8 cellular contexts compared by ENCODE assay signal in the genomic region with DNA sequence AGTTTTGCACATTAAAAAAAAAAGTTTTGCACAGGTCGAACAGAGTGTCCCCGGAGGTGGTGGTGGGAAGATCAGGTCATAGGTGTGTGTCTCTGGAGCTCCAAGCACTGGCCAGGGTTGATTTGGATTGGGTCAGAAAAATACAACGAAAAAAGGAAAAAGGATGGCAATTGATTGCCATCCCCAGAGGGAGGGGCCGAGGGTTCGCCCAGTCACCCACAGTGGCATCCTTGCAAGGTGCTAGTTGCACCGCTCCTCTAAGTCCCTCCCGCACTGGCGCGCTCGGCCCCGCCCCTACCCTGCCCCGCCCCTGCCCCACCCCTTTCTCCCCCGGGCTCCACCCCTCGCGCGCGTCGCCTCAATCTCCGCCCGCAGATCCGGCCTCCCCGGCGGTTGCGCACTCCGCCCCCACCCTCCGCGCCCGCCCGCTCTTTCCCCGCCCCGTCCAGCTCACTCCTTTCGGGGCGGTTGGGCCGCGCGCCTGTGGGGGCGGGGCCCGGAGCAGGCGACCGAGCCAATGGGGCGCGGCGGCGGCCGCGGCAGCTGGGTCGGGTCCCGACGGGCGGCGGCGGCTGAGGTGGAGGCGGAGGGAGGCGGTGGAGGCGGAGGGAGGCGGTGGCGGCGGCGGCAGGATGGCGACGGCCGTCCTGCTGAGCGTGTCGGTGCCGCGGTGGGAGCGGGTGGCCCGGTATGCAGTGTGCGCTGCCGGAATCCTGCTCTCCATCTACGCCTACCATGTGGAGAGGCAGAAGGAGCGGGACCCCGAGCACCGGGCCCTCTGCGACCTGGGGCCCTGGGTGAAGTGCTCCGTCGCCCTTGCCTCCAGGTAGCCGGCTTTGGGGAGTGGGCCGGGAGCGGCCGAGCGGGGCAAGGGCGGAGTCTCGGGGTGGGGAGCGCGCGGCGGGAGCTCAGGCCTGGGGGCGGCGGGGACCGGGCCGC. TPM values are rescaled to one million over a fixed set of nuclear protein-coding genes. Genes with fewer than 3 reads are reported as not detected.
DNase-seq lines count a peak whose midpoint lies in the region; ATAC-seq and FAIRE-seq lines count a peak whose summit lies in the region.

No MANE protein-coding gene starts in this region.

- peaks cover 7% of the 10 kb centered on the region for H3K4me1 ChIP-seq in ACC112 (ENCODE audit: control insufficient read depth, insufficient read depth, low read length, unreplicated experiment)
- H3K4me1 ChIP-seq in small intestine (ENCODE audit: control insufficient read depth in 2 of 2, insufficient read depth in 1 of 2, low read depth in 1 of 2, low read length in 1 of 2), result no peaks in the 10 kb centered on the region

- H3K9me3 ChIP-seq in iPS-18c (ENCODE audit: control insufficient read depth, insufficient read depth, low read length) (peaks cover 2% of the 10 kb centered on the region), small intestine (ENCODE audit: control insufficient read depth, low read depth) (no peaks in the 10 kb centered on the region)

- H3K27me3 ChIP-seq in ACC112 (ENCODE audit: insufficient read depth, low read length) (no peaks in the 10 kb centered on the region), small intestine (ENCODE audit: control insufficient read depth in 2 of 2, insufficient read depth in 2 of 2, low read length in 2 of 2) (no peaks in the 10 kb centered on the region)

- peaks cover 19% of the 10 kb centered on the region for H3K79me2 ChIP-seq in ACC112 (ENCODE audit: control insufficient read depth, insufficient read depth, low read length, unreplicated experiment)

- H3K36me3 ChIP-seq in ACC112 (ENCODE audit: insufficient read depth, low read length) (no peaks in the 10 kb centered on the region), small intestine (ENCODE audit: control insufficient read depth in 2 of 2, insufficient read depth in 2 of 2, low read length in 2 of 2) (no peaks in the 10 kb centered on the region)

- DNase-seq in NCI-H2107 treated with DMSO at 0.1 percent for 48 hours (lab: John Stamatoyannopoulos, UW; ENCODE audit: unreplicated experiment) (peak; percentile 72), UCSD-AML1 (lab: John Stamatoyannopoulos, UW; ENCODE audit: unreplicated experiment) (peak; percentile 88), brain pericyte (ENCODE audit: low read depth, low spot score) (peak; percentile 63), small intestine (peak; percentile 94)

- no peak overlapping the region for H3K27ac ChIP-seq in ACC112 (ENCODE audit: low read depth, low read length)
- H3K27ac ChIP-seq in small intestine (ENCODE audit: low read depth in 1 of 2, low read length in 1 of 2), result peak overlapping the region; percentile 87 to 96

- 2 to 5% (median 4%) methylated on average over 31 to 92 of the region's 92 CpGs for WGBS in small intestine, 3 donors

- H3K4me3 ChIP-seq in ACC112 (ENCODE audit: low read depth, low read length) (peak overlapping the region; percentile 91), iPS-18c (ENCODE audit: insufficient read depth, low read depth, low read length) (peak overlapping the region; percentile 71), small intestine (ENCODE audit: low read depth in 1 of 2, low read length in 2 of 2) (peak overlapping the region; percentile 68 to 88)

- no peak overlapping the region for H2AFZ ChIP-seq in ACC112 (ENCODE audit: low read length, unreplicated experiment)

- ATAC-seq in GM18861 (IDR thresholded peaks at IDR 0.05; ENCODE audit: unreplicated experiment) (peak; percentile 87), HG03066 (IDR thresholded peaks at IDR 0.05; ENCODE audit: low read depth, unreplicated experiment) (peak; percentile 82)

- FAIRE-seq in small intestine (lab: Jason Lieb, UNC), result no peak

RNA-seq across cellular contexts. Expression of a gene that starts 31.5 kb away (rescaled TPM):
- polyA plus RNA-seq in small intestine, result 10 to 100 TPM in 1 of 3 donors, 1 to 10 TPM in 1, under 1 TPM in 1; 0.27 to 12.7 (median 4.5) TPM

RNA-seq across cellular contexts. Expression of a gene that starts 47.2 kb away (rescaled TPM):
- polyA plus RNA-seq in small intestine, result 1 to 10 TPM in 1 of 3 donors, under 1 TPM in 2; 0.27 to 1.9 (median 0.67) TPM
